Comparison of ENCODE assay signal across 27 cellular contexts in genomic region chr12:97560766-97561165, GRCh38.
DNase-seq lines count a peak whose midpoint lies in the region; ATAC-seq and TF ChIP-seq lines count a peak whose summit lies in the region.
"Had no signal": no experiment of that assay in that cellular context is flagged by ENCODE, and none has a peak within 500 bp of the region (broad histone marks: within the 10 kb centered on the region; RNA-seq: fewer than 3 reads in every experiment).

No MANE protein-coding gene starts in this region.

- H3K4me3 ChIP-seq in body of pancreas: no peak overlapping the region
- no peak overlapping the region for H3K4me3 ChIP-seq in prostate gland
- H3K4me3 ChIP-seq: gastroesophageal sphincter, K562, pancreas, skin epidermis, upper lobe of right lung had no signal

- WGBS in body of pancreas, 2 donors: 37 to 62% methylated on average over 4 of the region's 4 CpGs
- WGBS in prostate gland: 49% methylated on average over 4 of the region's 4 CpGs

- TF ChIP-seq POLR2A in body of pancreas (IDR thresholded peaks at IDR 0.05): no peak
- no peak for TF ChIP-seq POLR2A in prostate gland (IDR thresholded peaks at IDR 0.05)

- no peaks in the 10 kb centered on the region for H3K9me3 ChIP-seq in body of pancreas
- H3K9me3 ChIP-seq in prostate gland: no peaks in the 10 kb centered on the region
- H3K9me3 ChIP-seq: Caco-2, gastroesophageal sphincter, pancreas, upper lobe of right lung had no signal

- ATAC-seq in body of pancreas: peak; percentile 12
- no peak for ATAC-seq in HG03432 (IDR thresholded peaks at IDR 0.05; ENCODE audit: unreplicated experiment)
- ATAC-seq in activated CD4-positive, CD25-positive, alpha-beta regulatory T cell treated with anti-CD3 and anti-CD28 coated beads, Interleukin-2, amount 50 U/mL, for 24 hours: no peak
- ATAC-seq: activated CD8-positive, alpha-beta T cell treated with anti-CD3 and anti-CD28 coated beads, Interleukin-2, amount 10 ng/mL, durations not matched to agents 7 days and 5 days; activated T-helper 17 cell treated with anti-CD3 and anti-CD28 coated beads, Interleukin-2, amount 50 U/mL, for 72 hours; gastroesophageal sphincter; K562; naive thymus-derived CD4-positive, alpha-beta T cell; upper lobe of right lung had no signal

- peak in 2 of 3 experiments; percentile 47 to 80 for DNase-seq in NCI-H1417 (lab: John Stamatoyannopoulos, UW)
- no peak for DNase-seq in NCI-H1417 treated with DMSO at 0.1 percent for 48 hours (lab: John Stamatoyannopoulos, UW)
- peak; percentile 64 for DNase-seq in NCI-H2227 (lab: John Stamatoyannopoulos, UW; ENCODE audit: unreplicated experiment)
- no peak for DNase-seq in body of pancreas
- DNase-seq in prostate gland (ENCODE audit: low spot score): no peak
- DNase-seq in activated CD4-positive, alpha-beta T cell treated with anti-CD3 and anti-CD28 coated beads for 48 hours: no peak
- DNase-seq: 8988T; activated CD8-positive, alpha-beta T cell treated with anti-CD3 and anti-CD28 coated beads, Interleukin-2, amount 10 ng/mL, durations not matched to agents 7 days and 5 days; activated naive CD4-positive, alpha-beta T cell treated with anti-CD3 and anti-CD28 coated beads, Interleukin-2, amount 10 ng/mL, durations not matched to agents 7 days and 5 days; C1 segment of cervical spinal cord; Caco-2; DMS79 treated with DMSO at 0.1 percent for 48 hours; GDM1; HFFc6; kidney glomerular epithelial cell; naive thymus-derived CD4-positive, alpha-beta T cell; NCI-H524; pancreas; SIG-M5; stimulated activated naive CD4-positive, alpha-beta T cell; upper lobe of right lung had no signal

- H3K27me3 ChIP-seq in body of pancreas: no peaks in the 10 kb centered on the region
- H3K27me3 ChIP-seq in prostate gland (replicated peaks; ENCODE audit: insufficient read depth): no peaks in the 10 kb centered on the region
- H3K27me3 ChIP-seq: gastroesophageal sphincter, pancreas, upper lobe of right lung had no signal

- H3K4me1 ChIP-seq in body of pancreas (no peaks in the 10 kb centered on the region), prostate gland (replicated peaks) (peaks cover 21% of the 10 kb centered on the region)
- H3K4me1 ChIP-seq: pancreas had no signal

- H3K27ac ChIP-seq in body of pancreas (no peak overlapping the region), prostate gland (peak overlapping the region; percentile 36 to 72)
- H3K27ac ChIP-seq: gastroesophageal sphincter, pancreas, skin epidermis, upper lobe of right lung had no signal

- intact Hi-C loops in body of pancreas (cut with DNase I): no loop called here
- intact Hi-C loops in prostate gland (cut with DNase I): no loop called here

- TF ChIP-seq CTCF in body of pancreas (IDR thresholded peaks at IDR 0.05) (no peak), prostate gland (IDR thresholded peaks at IDR 0.05) (no peak)

- no peaks in the 10 kb centered on the region for H3K36me3 ChIP-seq in body of pancreas (replicated peaks in 1 of 2; ENCODE audit: insufficient read depth in 1 of 2, low read depth in 2 of 2)
- no peaks in the 10 kb centered on the region for H3K36me3 ChIP-seq in prostate gland
- H3K36me3 ChIP-seq: gastroesophageal sphincter, pancreas, upper lobe of right lung had no signal

Comparison
In these comparisons a context has a peak if more than half of its experiments do, and no peak if none do; other contexts are left out.
1. DNase-seq: peak in NCI-H1417 (2 of 3) and NCI-H2227 (single experiment); none in NCI-H1417 treated with DMSO at 0.1 percent for 48 hours (single experiment), body of pancreas (0 of 4), prostate gland (single experiment) and activated CD4-positive, alpha-beta T cell treated with anti-CD3 and anti-CD28 coated beads for 48 hours (single experiment).
2. H3K27ac ChIP-seq: peak in prostate gland (2 of 2); none in body of pancreas (0 of 4).